ENCODE assay signal across 8 cellular contexts in genomic region chr4:83454626-83455025, GRCh38. TPM values are rescaled to one million over a fixed set of nuclear protein-coding genes. Genes with fewer than 3 reads are reported as not detected.
DNase-seq lines count a peak whose midpoint lies in the region; ATAC-seq lines count a peak whose summit lies in the region.

No MANE protein-coding gene starts in this region.

- H3K4me1 Mint-ChIP-seq in activated CD4-positive, alpha-beta T cell treated with anti-CD3 and anti-CD28 coated beads, Interleukin-2, amount 10 ng/mL, durations not matched to agents 7 days and 5 days: peaks cover 42% of the 10 kb centered on the region
- H3K4me1 Mint-ChIP-seq in activated naive CD8-positive, alpha-beta T cell (ENCODE audit: low read depth): peaks cover 52% of the 10 kb centered on the region
- H3K4me1 Mint-ChIP-seq in stimulated activated memory B cell treated with anti-CD40 and anti-IgM and Interleukin-4, amounts not matched to agents 10 μg/mL and 1 μg/mL and 100 μg/mL, for 72 hours: peaks cover 40% of the 10 kb centered on the region

- peaks cover 7% of the 10 kb centered on the region for H3K4me1 ChIP-seq in iPS-15b (ENCODE audit: control insufficient read depth, insufficient read depth, low read length)

- peak overlapping the region; percentile 100 for H3K4me3 Mint-ChIP-seq in activated CD4-positive, alpha-beta T cell treated with anti-CD3 and anti-CD28 coated beads, Interleukin-2, amount 10 ng/mL, durations not matched to agents 7 days and 5 days
- H3K4me3 Mint-ChIP-seq in activated naive CD8-positive, alpha-beta T cell: peak overlapping the region; percentile 97
- H3K4me3 Mint-ChIP-seq in stimulated activated memory B cell treated with anti-CD40 and anti-IgM and Interleukin-4, amounts not matched to agents 10 μg/mL and 1 μg/mL and 100 μg/mL, for 72 hours: peak overlapping the region; percentile 96

- H3K9ac ChIP-seq in iPS-15b (ENCODE audit: low read depth, low read length): peak overlapping the region; percentile 93

- no peaks in the 10 kb centered on the region for H3K27me3 Mint-ChIP-seq in activated CD4-positive, alpha-beta T cell treated with anti-CD3 and anti-CD28 coated beads, Interleukin-2, amount 10 ng/mL, durations not matched to agents 7 days and 5 days
- no peaks in the 10 kb centered on the region for H3K27me3 Mint-ChIP-seq in activated naive CD8-positive, alpha-beta T cell
- H3K27me3 Mint-ChIP-seq in stimulated activated memory B cell treated with anti-CD40 and anti-IgM and Interleukin-4, amounts not matched to agents 10 μg/mL and 1 μg/mL and 100 μg/mL, for 72 hours: no peaks in the 10 kb centered on the region

- no peaks in the 10 kb centered on the region for H3K27me3 ChIP-seq in iPS-15b (ENCODE audit: control insufficient read depth, insufficient read depth, low read length)

- no peak for ATAC-seq in stimulated activated memory B cell treated with anti-CD40 and anti-IgM and Interleukin-4, amounts not matched to agents 10 μg/mL and 1 μg/mL and 100 μg/mL, for 72 hours
- ATAC-seq in GM18867 (IDR thresholded peaks at IDR 0.05; ENCODE audit: unreplicated experiment): no peak

- no peaks in the 10 kb centered on the region for H3K9me3 ChIP-seq in iPS-15b (ENCODE audit: control insufficient read depth, insufficient read depth, low read length)

- CTCF ChIA-PET in activated CD4-positive, alpha-beta T cell treated with anti-CD3 and anti-CD28 coated beads, Interleukin-2, amount 10 ng/mL, durations not matched to agents 7 days and 5 days (lab: Charles Lee): interaction anchor here (0.8 to 1.5 kb wide), 6 partner anchors 9 to 185 kb away, joined by 3 to 7 read pairs (median 3); no protein-coding TSS in a partner anchor

- H3K36me3 Mint-ChIP-seq in activated CD4-positive, alpha-beta T cell treated with anti-CD3 and anti-CD28 coated beads, Interleukin-2, amount 10 ng/mL, durations not matched to agents 7 days and 5 days (ENCODE audit: low read depth): peaks cover 53% of the 10 kb centered on the region
- peaks cover 20% of the 10 kb centered on the region for H3K36me3 Mint-ChIP-seq in activated naive CD8-positive, alpha-beta T cell
- peaks cover 26% of the 10 kb centered on the region for H3K36me3 Mint-ChIP-seq in stimulated activated memory B cell treated with anti-CD40 and anti-IgM and Interleukin-4, amounts not matched to agents 10 μg/mL and 1 μg/mL and 100 μg/mL, for 72 hours

- POLR2A ChIA-PET in activated CD4-positive, alpha-beta T cell treated with anti-CD3 and anti-CD28 coated beads, Interleukin-2, amount 10 ng/mL, durations not matched to agents 7 days and 5 days (lab: Charles Lee): no interaction called here

- H3K27ac Mint-ChIP-seq in activated CD4-positive, alpha-beta T cell treated with anti-CD3 and anti-CD28 coated beads, Interleukin-2, amount 10 ng/mL, durations not matched to agents 7 days and 5 days: peak overlapping the region; percentile 100
- peak overlapping the region; percentile 100 for H3K27ac Mint-ChIP-seq in activated naive CD8-positive, alpha-beta T cell
- peak overlapping the region; percentile 99 for H3K27ac Mint-ChIP-seq in stimulated activated memory B cell treated with anti-CD40 and anti-IgM and Interleukin-4, amounts not matched to agents 10 μg/mL and 1 μg/mL and 100 μg/mL, for 72 hours

- H3K9me3 Mint-ChIP-seq in activated CD4-positive, alpha-beta T cell treated with anti-CD3 and anti-CD28 coated beads, Interleukin-2, amount 10 ng/mL, durations not matched to agents 7 days and 5 days: no peaks in the 10 kb centered on the region
- no peaks in the 10 kb centered on the region for H3K9me3 Mint-ChIP-seq in activated naive CD8-positive, alpha-beta T cell (ENCODE audit: low read depth)
- H3K9me3 Mint-ChIP-seq in stimulated activated memory B cell treated with anti-CD40 and anti-IgM and Interleukin-4, amounts not matched to agents 10 μg/mL and 1 μg/mL and 100 μg/mL, for 72 hours: no peaks in the 10 kb centered on the region

- no peak for DNase-seq in activated CD4-positive, alpha-beta T cell treated with anti-CD3 and anti-CD28 coated beads, Interleukin-2, amount 10 ng/mL, durations not matched to agents 7 days and 5 days
- no peak for DNase-seq in activated CD4-positive, alpha-beta T cell treated with anti-CD3 and anti-CD28 coated beads, Interleukin-2, amount 50 U/mL, for 48 hours
- no peak for DNase-seq in NCI-H524 (lab: John Stamatoyannopoulos, UW)
- DNase-seq in NCI-H226: no peak

- peak overlapping the region; percentile 98 for H3K4me3 ChIP-seq in iPS-15b (ENCODE audit: low read depth, low read length)

- no peaks in the 10 kb centered on the region for H3K36me3 ChIP-seq in iPS-15b (ENCODE audit: control insufficient read depth, insufficient read depth, low read length)

RNA-seq across cellular contexts. Expression of gene HELQ, which starts 1.0 kb away (rescaled TPM):
- total RNA-seq in activated CD4-positive, alpha-beta T cell treated with anti-CD3 and anti-CD28 coated beads, Interleukin-2, amount 10 ng/mL, durations not matched to agents 7 days and 5 days: 10 to 100 TPM; 14.0 to 16.2 TPM

RNA-seq across cellular contexts. Expression of gene MRPS18C, which starts 1.2 kb away (rescaled TPM):
- total RNA-seq in activated CD4-positive, alpha-beta T cell treated with anti-CD3 and anti-CD28 coated beads, Interleukin-2, amount 10 ng/mL, durations not matched to agents 7 days and 5 days: 10 to 100 TPM; 61.0 to 70.1 TPM

RNA-seq across cellular contexts. Expression of gene ABRAXAS1, which starts 30.3 kb away (rescaled TPM):
- 10 to 100 TPM; 17.3 to 18.7 TPM for total RNA-seq in activated CD4-positive, alpha-beta T cell treated with anti-CD3 and anti-CD28 coated beads, Interleukin-2, amount 10 ng/mL, durations not matched to agents 7 days and 5 days
